20 cellular contexts compared by ENCODE assay signal in the genomic region with DNA sequence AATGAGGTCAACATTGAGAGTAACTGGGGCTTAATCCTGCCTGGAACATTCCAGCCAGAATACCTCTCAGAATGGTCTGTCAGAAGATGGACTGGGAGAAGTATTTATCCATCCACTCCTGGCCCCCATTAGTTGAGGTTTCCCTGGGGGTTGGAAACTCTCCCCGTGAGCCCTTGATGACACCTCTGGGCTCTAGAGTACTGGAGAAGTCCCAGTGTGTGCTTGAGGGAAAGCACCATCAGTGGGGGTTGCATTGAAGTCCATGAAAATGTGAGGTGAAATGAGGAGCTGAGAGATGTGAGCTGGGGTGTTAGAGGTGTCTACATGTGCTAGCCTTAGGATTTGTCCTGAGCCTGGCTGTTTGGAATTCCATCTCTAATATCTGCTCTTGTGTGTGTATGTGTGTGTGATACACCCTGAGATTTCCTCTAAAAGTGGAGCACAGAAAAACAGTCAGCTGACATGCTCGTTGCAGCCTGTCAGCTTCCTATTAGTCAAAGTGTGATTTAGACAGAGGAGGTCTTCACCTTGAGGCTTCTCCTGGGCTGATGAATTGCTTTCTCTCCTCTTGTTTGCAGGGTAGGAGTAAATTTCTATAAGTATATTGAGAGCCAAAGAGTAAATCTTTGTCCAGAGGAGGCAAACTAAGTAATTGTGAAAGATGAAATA.
DNase-seq lines count a peak whose midpoint lies in the region; ATAC-seq, FAIRE-seq and TF ChIP-seq lines count a peak whose summit lies in the region.
"Had no signal": no experiment of that assay in that cellular context is flagged by ENCODE, and none has a peak within 500 bp of the region (broad histone marks: within the 10 kb centered on the region; RNA-seq: fewer than 3 reads in every experiment).

No MANE protein-coding gene starts in this region.

- DNase-seq in kidney tubule cell (ENCODE audit: low spot score), result peak; percentile 25
- no peak for DNase-seq in tibial nerve (ENCODE audit: low spot score in 2 of 2)
- DNase-seq in kidney, result no peak
- DNase-seq in glomerular visceral epithelial cell (ENCODE audit: extremely low spot score), result no peak
- DNase-seq in AG08396 (ENCODE audit: low spot score), result no peak
- DNase-seq: activated CD4-positive, CD25-positive, alpha-beta regulatory T cell; Caco-2; central memory CD4-positive, alpha-beta T cell; effector CD4-positive, alpha-beta T cell; left lung; MM.1S; NCI-H187; NCI-H446; occipital lobe; SHP77 treated with DMSO at 0.1 percent for 48 hours; stimulated activated CD4-positive, alpha-beta T cell treated with anti-CD3 and anti-CD28 coated beads, Interleukin-2, amount 100 ng/mL, for 24 hours had no signal

- H3K27me3 ChIP-seq in tibial nerve, result no peaks in the 10 kb centered on the region
- H3K27me3 ChIP-seq: left lung had no signal

- H3K4me3 ChIP-seq in tibial nerve, result no peak overlapping the region
- no peak overlapping the region for H3K4me3 ChIP-seq in kidney (ENCODE audit: low read length in 2 of 2)
- H3K4me3 ChIP-seq: left lung had no signal

- TF ChIP-seq EP300 in tibial nerve (IDR thresholded peaks at IDR 0.05), result no peak

- no peak for TF ChIP-seq POLR2A in tibial nerve (IDR thresholded peaks at IDR 0.05)

- H3K27ac ChIP-seq in tibial nerve (no peak overlapping the region), kidney (ENCODE audit: low read depth in 2 of 2, low read length in 2 of 2) (no peak overlapping the region)
- H3K27ac ChIP-seq: left lung had no signal

- intact Hi-C loops in kidney (cut with DNase I), result no loop called here

- H3K9me3 ChIP-seq in tibial nerve (no peaks in the 10 kb centered on the region), kidney (ENCODE audit: control insufficient read depth in 1 of 2, low read length in 2 of 2) (no peaks in the 10 kb centered on the region)
- H3K9me3 ChIP-seq: Caco-2, left lung had no signal

- FAIRE-seq in kidney (lab: Jason Lieb, UNC), result no peak
- FAIRE-seq: GM12892 had no signal

- WGBS in tibial nerve, 2 donors, result 59 to 78% methylated on average over 2 of the region's 2 CpGs

- H3K36me3 ChIP-seq in tibial nerve (no peaks in the 10 kb centered on the region), kidney (ENCODE audit: control insufficient read depth in 1 of 2, insufficient read depth in 2 of 2, low read length in 2 of 2) (no peaks in the 10 kb centered on the region)
- H3K36me3 ChIP-seq: left lung had no signal

- TF ChIP-seq CTCF in tibial nerve (IDR thresholded peaks at IDR 0.05) (no peak), kidney (IDR thresholded peaks at IDR 0.05; ENCODE audit: borderline replicate concordance, extremely low read depth, insufficient read depth) (no peak)

- no peak overlapping the region for H3K9ac ChIP-seq in kidney (ENCODE audit: low read length in 2 of 2)

- peaks cover 0 to 10% (median 0%) of the 10 kb centered on the region in 4 donors for H3K4me1 ChIP-seq in tibial nerve
- no peaks in the 10 kb centered on the region for H3K4me1 ChIP-seq in kidney (ENCODE audit: control insufficient read depth in 1 of 2, insufficient read depth in 1 of 2, low read depth in 1 of 2, low read length in 2 of 2)
- H3K4me1 ChIP-seq: Caco-2, left lung had no signal

- peak; percentile 45 for ATAC-seq in GM18907 (IDR thresholded peaks at IDR 0.05; ENCODE audit: unreplicated experiment)
- peak; percentile 65 for ATAC-seq in GM21825 (IDR thresholded peaks at IDR 0.05; ENCODE audit: unreplicated experiment)
- ATAC-seq in HG03469 (IDR thresholded peaks at IDR 0.05; ENCODE audit: unreplicated experiment), result peak; percentile 66
- ATAC-seq: left lung had no signal
